8 cellular contexts compared by ENCODE assay signal in the genomic region with DNA sequence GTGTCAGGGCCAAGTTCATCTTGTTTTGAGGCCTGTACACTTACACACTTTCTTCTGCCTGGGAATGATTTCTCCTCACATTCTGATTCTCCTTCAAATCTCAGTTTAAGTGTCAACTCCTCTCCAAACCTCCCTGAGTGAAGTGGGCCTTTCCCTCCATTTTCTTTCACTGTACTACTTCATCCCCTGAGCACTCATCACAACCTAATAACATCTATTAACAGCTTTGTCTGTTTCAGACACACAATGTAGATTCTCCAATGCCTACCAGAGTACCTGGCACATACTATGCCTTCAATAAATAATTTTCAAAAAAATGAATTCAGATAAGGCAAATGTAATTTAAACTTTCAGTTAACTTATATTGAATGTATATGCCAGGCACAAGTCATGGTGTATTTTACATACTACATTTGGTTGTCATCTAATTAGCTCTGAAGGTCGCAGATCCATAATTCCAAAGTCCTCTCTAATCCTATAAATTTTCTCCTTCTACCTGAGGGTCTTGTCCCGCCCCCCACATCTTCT. TPM values are rescaled to one million over a fixed set of nuclear protein-coding genes. Genes with fewer than 3 reads are reported as not detected.
A peak's percentile ranks its signal among the peaks of the same experiment; 100 is the strongest.
DNase-seq lines count a peak whose midpoint lies in the region; ATAC-seq and TF ChIP-seq lines count a peak whose summit lies in the region.

No MANE protein-coding gene starts in this region.

- intact Hi-C loops in heart right ventricle (cut with DNase I), result no loop called here
- intact Hi-C loops in left ventricle myocardium superior (cut with micrococcal nuclease), result no loop called here

- peak overlapping the region; percentile 97 for H2AFZ ChIP-seq in neural progenitor cell (replicated peaks)

- DNase-seq in heart right ventricle (no peak), left ventricle myocardium superior (no peak), LNCaP clone FGC (ENCODE audit: low read depth) (no peak), neural progenitor cell (ENCODE audit: low spot score) (no peak), NCI-H524 (lab: John Stamatoyannopoulos, UW) (no peak), medulla oblongata (ENCODE audit: extremely low spot score) (no peak)
- no peak for DNase-seq in effector memory CD4-positive, alpha-beta T cell
- no peak for DNase-seq in effector CD8-positive, alpha-beta T cell (lab: John Stamatoyannopoulos, UW)

- no peaks in the 10 kb centered on the region for H3K36me3 Mint-ChIP-seq in neural progenitor cell

- H3K4me2 ChIP-seq in neural progenitor cell, result peak overlapping the region; percentile 93

- H3K27ac ChIP-seq in heart right ventricle (peak overlapping the region in 8 of 10 donors; percentile 70 to 86 (median 78)), neural progenitor cell (no peak overlapping the region)
- peak overlapping the region; percentile 76 for H3K27ac ChIP-seq in effector memory CD4-positive, alpha-beta T cell (ENCODE audit: insufficient read depth, low read length, poor library complexity, severe bottlenecking)

- no peaks in the 10 kb centered on the region for H3K9me3 ChIP-seq in heart right ventricle
- H3K9me3 ChIP-seq in effector memory CD4-positive, alpha-beta T cell (ENCODE audit: control insufficient read depth, low read length), result no peaks in the 10 kb centered on the region
- H3K9me3 ChIP-seq in neural progenitor cell (ENCODE audit: low read depth), result no peaks in the 10 kb centered on the region

- H3K4me3 ChIP-seq in heart right ventricle (peak overlapping the region; percentile 72 to 96 (median 88)), LNCaP clone FGC (ENCODE audit: low read depth, low read length) (peak overlapping the region; percentile 89), neural progenitor cell (peak overlapping the region; percentile 91)
- peak overlapping the region; percentile 97 for H3K4me3 ChIP-seq in effector memory CD4-positive, alpha-beta T cell (ENCODE audit: insufficient read depth, low read depth, low read length, poor library complexity, severe bottlenecking)

- H3K4me1 ChIP-seq in heart right ventricle (peaks cover 0 to 22% (median 14%) of the 10 kb centered on the region in 9 donors), neural progenitor cell (peaks cover 5% of the 10 kb centered on the region)
- no peaks in the 10 kb centered on the region for H3K4me1 ChIP-seq in effector memory CD4-positive, alpha-beta T cell (ENCODE audit: control insufficient read depth, insufficient read depth, low read length, poor library complexity, severe bottlenecking)

- TF ChIP-seq CTCF in heart right ventricle (IDR thresholded peaks at IDR 0.05) (no peak), LNCaP clone FGC (IDR thresholded peaks at IDR 0.05; ENCODE audit: control insufficient read depth, extremely low read depth, insufficient read depth) (no peak), neural progenitor cell (IDR thresholded peaks at IDR 0.05) (no peak)

- H3K36me3 ChIP-seq in heart right ventricle (peaks cover 0 to 11% (median 0%) of the 10 kb centered on the region in 9 donors), neural progenitor cell (no peaks in the 10 kb centered on the region)
- H3K36me3 ChIP-seq in effector memory CD4-positive, alpha-beta T cell (ENCODE audit: control insufficient read depth, insufficient read depth, low read length), result no peaks in the 10 kb centered on the region

- H3K9me3 Mint-ChIP-seq in neural progenitor cell, result no peaks in the 10 kb centered on the region

- H3K27ac Mint-ChIP-seq in neural progenitor cell, result no peak overlapping the region

- H3K27me3 ChIP-seq in heart right ventricle (no peaks in the 10 kb centered on the region), neural progenitor cell (no peaks in the 10 kb centered on the region)
- no peaks in the 10 kb centered on the region for H3K27me3 ChIP-seq in effector memory CD4-positive, alpha-beta T cell (replicated peaks; ENCODE audit: control insufficient read depth, insufficient read depth, low read length, poor library complexity, severe bottlenecking)

- ATAC-seq in heart right ventricle (peak in 3 of 8 donors; percentile 6 to 25 (median 6)), left ventricle myocardium superior (no peak)

- peak overlapping the region; percentile 100 for H3K4me3 Mint-ChIP-seq in neural progenitor cell

- no peaks in the 10 kb centered on the region for H4K20me1 ChIP-seq in neural progenitor cell (ENCODE audit: low read depth)

- no peaks in the 10 kb centered on the region for H3K27me3 Mint-ChIP-seq in neural progenitor cell (ENCODE audit: insufficient read depth, low read depth)

- no peak overlapping the region for H3K9ac ChIP-seq in neural progenitor cell

- H3K79me2 ChIP-seq in neural progenitor cell (ENCODE audit: low read depth), result peaks cover 19% of the 10 kb centered on the region

- peaks cover under 1% of the 10 kb centered on the region for H3F3A ChIP-seq in neural progenitor cell (ENCODE audit: low read depth)

- H3K4me1 Mint-ChIP-seq in neural progenitor cell, result peaks cover 13% of the 10 kb centered on the region

- 0 to 1% methylated on average over 2 of the region's 2 CpGs for WGBS in heart right ventricle, 2 donors

RNA-seq across cellular contexts. Expression of gene COG6, which starts 0.4 kb away (rescaled TPM):
- total RNA-seq in heart right ventricle (10 to 100 TPM; 24.1 to 48.3 (median 30.3) TPM), left ventricle myocardium superior (21.8 TPM), neural progenitor cell (ENCODE audit: low replicate concordance) (18.9 and 33.1 TPM in 2 replicates)
- 1 to 10 TPM; 7.0 to 7.2 TPM for polyA plus RNA-seq in heart right ventricle

RNA-seq across cellular contexts. Expression of gene LHFPL6, which starts 52.1 kb away (rescaled TPM):
- total RNA-seq in heart right ventricle (10 to 100 TPM; 41.5 to 65.8 (median 58.2) TPM), left ventricle myocardium superior (54.3 TPM), neural progenitor cell (ENCODE audit: low replicate concordance) (1.7 and 3.0 TPM in 2 replicates)
- 10 to 100 TPM; 44.3 to 50.8 TPM for polyA plus RNA-seq in heart right ventricle

Comparison
In these comparisons a context has a peak if more than half of its experiments do, and no peak if none do; other contexts are left out.
1. RNA of gene LHFPL6, which starts 52.1 kb away (total RNA-seq): 41.5 to 65.8 TPM in heart right ventricle and 54.3 TPM in left ventricle myocardium superior (single experiment); 1.7 to 3.0 TPM in neural progenitor cell; every median in the first group is over 10 times any median in the second.
2. Peak in every context shown above with its lines, with median percentiles within 50 percentile points of each other: H3K4me3 ChIP-seq.